In the genomic region with DNA sequence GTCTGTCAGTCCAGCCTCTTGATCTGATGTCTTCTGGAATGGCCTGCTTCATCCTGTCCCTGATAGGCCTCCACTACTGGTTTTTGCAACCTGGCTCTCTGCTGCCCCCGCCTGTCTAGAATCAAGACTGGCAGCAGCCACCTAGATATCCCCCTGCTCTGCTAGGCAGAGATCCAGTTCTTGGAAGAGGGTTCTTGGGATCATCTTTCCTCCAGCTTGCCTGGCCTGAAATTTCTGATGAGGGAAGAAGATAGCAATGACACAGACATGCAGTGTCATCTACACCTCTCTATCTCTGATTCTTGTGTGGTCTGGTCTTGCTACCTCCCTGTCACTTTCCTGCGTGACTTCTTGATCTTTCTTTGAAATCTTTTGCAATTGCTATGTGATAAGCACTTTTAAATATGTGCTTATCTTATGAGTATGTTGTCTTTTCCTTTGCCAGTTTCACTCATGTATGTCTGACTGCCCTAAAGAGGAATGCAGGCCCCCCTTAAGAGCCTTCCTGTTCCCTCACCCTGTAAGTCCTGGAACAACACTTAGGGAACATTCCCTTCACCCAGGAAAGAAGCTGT, we compare ENCODE assay signal across 8 cellular contexts. TPM values are rescaled to one million over a fixed set of nuclear protein-coding genes. Genes with fewer than 3 reads are reported as not detected.
DNase-seq lines count a peak whose midpoint lies in the region; ATAC-seq and TF ChIP-seq lines count a peak whose summit lies in the region.

No MANE protein-coding gene starts in this region.

- DNase-seq in Caco-2 = peak; percentile 90 to 91
- DNase-seq in RKO (ENCODE audit: low spot score) = peak; percentile 68
- DNase-seq in fibroblast of the conjunctiva (ENCODE audit: low read depth) = peak; percentile 61
- DNase-seq in nucleus accumbens (lab: John Stamatoyannopoulos, UW) = peak in 41 of 56 donors; percentile 4 to 72 (median 25)
- DNase-seq in tibial artery = peak; percentile 54 to 83

- peaks cover 36% of the 10 kb centered on the region for H3K36me3 Mint-ChIP-seq in Caco-2 (ENCODE audit: insufficient read depth, unreplicated experiment)
- peaks cover 58% of the 10 kb centered on the region for H3K36me3 Mint-ChIP-seq in activated T-helper 17 cell treated with anti-CD3 and anti-CD28 coated beads, Interleukin-2, amount 50 U/mL, for 72 hours (ENCODE audit: low read depth)

- peak overlapping the region; percentile 21 for H3K4me3 Mint-ChIP-seq in Caco-2 (ENCODE audit: unreplicated experiment)
- H3K4me3 Mint-ChIP-seq in activated T-helper 17 cell treated with anti-CD3 and anti-CD28 coated beads, Interleukin-2, amount 50 U/mL, for 72 hours = peak overlapping the region; percentile 12

- H3K27me3 ChIP-seq in Caco-2 (replicated peaks; ENCODE audit: control insufficient read depth, insufficient read depth, low read length) (no peaks in the 10 kb centered on the region), tibial artery (no peaks in the 10 kb centered on the region)

- intact Hi-C loops in Caco-2 (cut with micrococcal nuclease; ENCODE audit: unreplicated experiment) = loop anchor here (1.0 to 5.0 kb wide), 5 partner anchors 19 to 262 kb away; a partner anchor contains a TSS
- intact Hi-C loops in tibial artery (cut with DNase I; ENCODE audit: low total_unique reads) = no loop called here

- POLR2A ChIA-PET in Caco-2 (lab: Charles Lee) = interaction anchor here (0.6 to 1.8 kb wide), 6 partner anchors 20 to 267 kb away, joined by 3 to 24 read pairs (median 3); a partner anchor contains a TSS

- CTCF ChIA-PET in Caco-2 (lab: Charles Lee) = interaction anchor here (0.6 to 3.0 kb wide), 10 partner anchors 9 to 263 kb away, joined by 3 to 26 read pairs (median 4); a partner anchor contains a TSS

- BruUV-seq in Caco-2 (replicated peaks; lab: Mats Ljungman, UMichigan) = no TSS peak

- H3K4me3 ChIP-seq in Caco-2 (ENCODE audit: low read depth, low read length) (no peak overlapping the region), tibial artery (no peak overlapping the region)

- H3K9me3 ChIP-seq in Caco-2 (no peaks in the 10 kb centered on the region), tibial artery (no peaks in the 10 kb centered on the region)

- H3K4me1 ChIP-seq in Caco-2 (peaks cover 22% of the 10 kb centered on the region), tibial artery (peaks cover 0 to 26% (median 10%) of the 10 kb centered on the region in 4 donors)

- no peaks in the 10 kb centered on the region for H3K27me3 Mint-ChIP-seq in Caco-2 (ENCODE audit: insufficient read depth, unreplicated experiment)
- H3K27me3 Mint-ChIP-seq in activated T-helper 17 cell treated with anti-CD3 and anti-CD28 coated beads, Interleukin-2, amount 50 U/mL, for 72 hours = no peaks in the 10 kb centered on the region

- H3K27ac ChIP-seq in tibial artery = peak overlapping the region; percentile 65 to 72

- peaks cover 25% of the 10 kb centered on the region for H3K4me1 Mint-ChIP-seq in Caco-2 (ENCODE audit: low read depth, unreplicated experiment)
- H3K4me1 Mint-ChIP-seq in activated T-helper 17 cell treated with anti-CD3 and anti-CD28 coated beads, Interleukin-2, amount 50 U/mL, for 72 hours = peaks cover 34% of the 10 kb centered on the region

- peak overlapping the region; percentile 49 for H3K27ac Mint-ChIP-seq in Caco-2 (ENCODE audit: unreplicated experiment)
- peak overlapping the region; percentile 87 for H3K27ac Mint-ChIP-seq in activated T-helper 17 cell treated with anti-CD3 and anti-CD28 coated beads, Interleukin-2, amount 50 U/mL, for 72 hours

- TF ChIP-seq CTCF in Caco-2 (IDR thresholded peaks at IDR 0.05; ENCODE audit: insufficient read depth in 1 of 2, low read depth in 1 of 2, low read length in 1 of 2, severe bottlenecking in 1 of 2, unreplicated experiment in 1 of 2) (peak; percentile 91 to 96), tibial artery (IDR thresholded peaks at IDR 0.05) (peak; percentile 60 to 65)

- no peaks in the 10 kb centered on the region for H3K9me3 Mint-ChIP-seq in Caco-2 (ENCODE audit: unreplicated experiment)
- H3K9me3 Mint-ChIP-seq in activated T-helper 17 cell treated with anti-CD3 and anti-CD28 coated beads, Interleukin-2, amount 50 U/mL, for 72 hours = no peaks in the 10 kb centered on the region

- ATAC-seq in HG03432 (IDR thresholded peaks at IDR 0.05; ENCODE audit: unreplicated experiment) (peak; percentile 44), GM18870 (IDR thresholded peaks at IDR 0.05; ENCODE audit: unreplicated experiment) (no peak)
- peak; percentile 87 for ATAC-seq in activated T-helper 17 cell treated with anti-CD3 and anti-CD28 coated beads, Interleukin-2, amount 50 U/mL, for 72 hours (replicated peaks)

- H3K36me3 ChIP-seq in Caco-2 (ENCODE audit: control insufficient read depth, insufficient read depth, low read length) (no peaks in the 10 kb centered on the region; the same call in 1 of the 2 replicates), tibial artery (peaks cover 5 to 42% (median 9%) of the 10 kb centered on the region in 3 donors)

RNA-seq across cellular contexts. Expression of a gene that starts 20.3 kb away (rescaled TPM):
- 40.0 and 43.9 TPM in 2 replicates for total RNA-seq in Caco-2 (2022)
- total RNA-seq in activated T-helper 17 cell treated with anti-CD3 and anti-CD28 coated beads, Interleukin-2, amount 50 U/mL, for 72 hours = 10 to 100 TPM; 71.1 to 78.1 TPM

RNA-seq across cellular contexts. Expression of a gene that starts 41.8 kb away (rescaled TPM):
- 33.6 and 37.4 TPM in 2 replicates for total RNA-seq in Caco-2 (2022)
- total RNA-seq in activated T-helper 17 cell treated with anti-CD3 and anti-CD28 coated beads, Interleukin-2, amount 50 U/mL, for 72 hours = 10 to 100 TPM; 24.6 to 35.0 TPM

RNA-seq across cellular contexts. Expression of a gene that starts 41.8 kb away (rescaled TPM):
- 15.9 and 17.1 TPM in 2 replicates for total RNA-seq in Caco-2 (2022)
- 10 to 100 TPM in 1 of 2 donors, 1 to 10 TPM in 1; 7.2 to 18.7 TPM for total RNA-seq in activated T-helper 17 cell treated with anti-CD3 and anti-CD28 coated beads, Interleukin-2, amount 50 U/mL, for 72 hours

RNA-seq across cellular contexts. Expression of a gene that starts 49.2 kb away (rescaled TPM):
- total RNA-seq in Caco-2 (2022) = not detected in 2 replicates
- not detected for total RNA-seq in activated T-helper 17 cell treated with anti-CD3 and anti-CD28 coated beads, Interleukin-2, amount 50 U/mL, for 72 hours

Comparison
In these comparisons a context has a peak if more than half of its experiments do, and no peak if none do; other contexts are left out.
1. DNase-seq: peak in every context shown above with its lines; median percentile 90 in Caco-2; 68 in tibial artery; 68 in RKO; 61 in fibroblast of the conjunctiva; 25 in nucleus accumbens.